ENCODE assay signal across 17 cellular contexts in genomic region chr2:10559825-10560224, GRCh38.
DNase-seq lines count a peak whose midpoint lies in the region; ATAC-seq and TF ChIP-seq lines count a peak whose summit lies in the region.
"Had no signal": no experiment of that assay in that cellular context is flagged by ENCODE, and none has a peak within 500 bp of the region (broad histone marks: within the 10 kb centered on the region; RNA-seq: fewer than 3 reads in every experiment).

No MANE protein-coding gene starts in this region.

- H4K20me1 ChIP-seq in GM23248 (ENCODE audit: insufficient read depth), result no peaks in the 10 kb centered on the region

- WGBS in GM23248 (ENCODE audit: low coverage in 1 of 2, low lambda C conversion rate in 2 of 2, missing lambda C conversion rate in 2 of 2), 2 experiments, result 93 to 95% methylated on average over 7 of the region's 7 CpGs
- WGBS in spleen, 5 donors, result 90 to 98% (median 96%) methylated on average over 7 of the region's 7 CpGs
- 94 to 97% (median 97%) methylated on average over 5 to 7 of the region's 7 CpGs for WGBS in adrenal gland, 4 donors

- H3K27me3 ChIP-seq in GM23248 (replicated peaks; ENCODE audit: insufficient read depth) (no peaks in the 10 kb centered on the region), spleen (replicated peaks in 1 of 7) (peaks cover 0 to 5% (median 0%) of the 10 kb centered on the region in 7 donors), adrenal gland (no peaks in the 10 kb centered on the region)
- H3K27me3 ChIP-seq: BLaER1 treated with 17β-estradiol and CSF1 and Interleukin-3, amounts not matched to agents 10 nM and 100 nM had no signal

- H3K4me2 ChIP-seq in GM23248 (ENCODE audit: unreplicated experiment), result no peak overlapping the region
- H3K4me2 ChIP-seq: BLaER1 treated with 17β-estradiol and CSF1 and Interleukin-3, amounts not matched to agents 10 nM and 100 nM had no signal

- no peak for ATAC-seq in HG03442 (IDR thresholded peaks at IDR 0.05; ENCODE audit: unreplicated experiment)
- ATAC-seq: CD8-positive, alpha-beta T cell had no signal

- H2AFZ ChIP-seq in GM23248, result no peak overlapping the region

- no peaks in the 10 kb centered on the region for H3K79me2 ChIP-seq in GM23248 (ENCODE audit: insufficient read depth)

- no peak for TF ChIP-seq CTCF in chondrocyte (IDR thresholded peaks at IDR 0.05)
- no peak for TF ChIP-seq CTCF in spleen (IDR thresholded peaks at IDR 0.05 in 8 of 11, conservative IDR thresholded peaks at IDR 0.05 in 3 of 11)
- no peak for TF ChIP-seq CTCF in adrenal gland (IDR thresholded peaks at IDR 0.05)

- intact Hi-C loops in spleen (cut with DNase I; ENCODE audit: low total_unique reads) (no loop called here), adrenal gland (cut with DNase I) (no loop called here)

- H3K9me2 ChIP-seq in GM23248 (ENCODE audit: insufficient read depth), result no peaks in the 10 kb centered on the region

- H3K9me3 Mint-ChIP-seq in activated T-cell treated with anti-CD3 and anti-CD28 coated beads, Interleukin-2, amount 50 U/mL, for 24 hours, result no peaks in the 10 kb centered on the region
- H3K9me3 Mint-ChIP-seq in chondrocyte (ENCODE audit: low read depth), result peaks cover 2% of the 10 kb centered on the region
- H3K9me3 Mint-ChIP-seq: CD8-positive, alpha-beta T cell; H9; IgD-negative memory B cell had no signal

- H3K4me1 Mint-ChIP-seq in activated T-cell treated with anti-CD3 and anti-CD28 coated beads, Interleukin-2, amount 50 U/mL, for 24 hours (ENCODE audit: low read depth), result no peaks in the 10 kb centered on the region
- no peaks in the 10 kb centered on the region for H3K4me1 Mint-ChIP-seq in chondrocyte (ENCODE audit: low read depth)
- H3K4me1 Mint-ChIP-seq: B cell had no signal

- H3K36me3 ChIP-seq in GM23248 (ENCODE audit: low read depth) (no peaks in the 10 kb centered on the region), spleen (peaks cover 0 to 22% (median 2%) of the 10 kb centered on the region in 6 donors), adrenal gland (replicated peaks in 1 of 2) (no peaks in the 10 kb centered on the region)

- H3K4me1 ChIP-seq in GM23248 (ENCODE audit: insufficient read depth), result no peaks in the 10 kb centered on the region
- H3K4me1 ChIP-seq in spleen, result no peaks in the 10 kb centered on the region
- H3K4me1 ChIP-seq in adrenal gland (replicated peaks in 1 of 2), result no peaks in the 10 kb centered on the region

- no peaks in the 10 kb centered on the region for H3K27me3 Mint-ChIP-seq in activated T-cell treated with anti-CD3 and anti-CD28 coated beads, Interleukin-2, amount 50 U/mL, for 24 hours
- no peaks in the 10 kb centered on the region for H3K27me3 Mint-ChIP-seq in chondrocyte (ENCODE audit: low read depth)
- H3K27me3 Mint-ChIP-seq: B cell, IgD-negative memory B cell had no signal

- DNase-seq in activated T-cell treated with anti-CD3 and anti-CD28 coated beads, Interleukin-2, amount 50 U/mL, for 24 hours, result peak; percentile 15
- no peak for DNase-seq in activated T-cell treated with anti-CD3 and anti-CD28 coated beads, Interleukin-2, amount 50 U/mL, for 48 hours
- DNase-seq in GM23248 (peak; percentile 30), chondrocyte (ENCODE audit: low spot score) (peak; percentile 55), spleen (peak; percentile 15), adrenal gland (no peak)
- DNase-seq: 8988T; Calu3; CD8-positive, alpha-beta T cell; DMS79 treated with DMSO at 0.1 percent for 48 hours; GF-D8; GOT3; H9 had no signal

- H3K27ac ChIP-seq in GM23248, result no peak overlapping the region
- no peak overlapping the region for H3K27ac ChIP-seq in spleen
- H3K27ac ChIP-seq in adrenal gland, result no peak overlapping the region
- H3K27ac ChIP-seq: BLaER1 treated with 17β-estradiol and CSF1 and Interleukin-3, amounts not matched to agents 10 nM and 100 nM had no signal

- peaks cover 34% of the 10 kb centered on the region for H3K36me3 Mint-ChIP-seq in activated T-cell treated with anti-CD3 and anti-CD28 coated beads, Interleukin-2, amount 50 U/mL, for 24 hours (ENCODE audit: low read depth)
- peaks cover 7% of the 10 kb centered on the region for H3K36me3 Mint-ChIP-seq in chondrocyte (ENCODE audit: low read depth)

- no peak overlapping the region for H3K4me3 Mint-ChIP-seq in activated T-cell treated with anti-CD3 and anti-CD28 coated beads, Interleukin-2, amount 50 U/mL, for 24 hours
- no peak overlapping the region for H3K4me3 Mint-ChIP-seq in chondrocyte (ENCODE audit: unreplicated experiment)
- H3K4me3 Mint-ChIP-seq: B cell; CD8-positive, alpha-beta T cell; H9; IgD-negative memory B cell had no signal

- in situ Hi-C loops in GM23248 (cut with MboI), result no loop called here

- TF ChIP-seq POLR2A in spleen (IDR thresholded peaks at IDR 0.05), result no peak
- TF ChIP-seq POLR2A in adrenal gland (IDR thresholded peaks at IDR 0.05), result no peak

- no peaks in the 10 kb centered on the region for H3F3A ChIP-seq in GM23248 (ENCODE audit: insufficient read depth)

- H3K4me3 ChIP-seq in GM23248 (no peak overlapping the region), spleen (no peak overlapping the region), adrenal gland (no peak overlapping the region)
- H3K4me3 ChIP-seq: BLaER1 treated with 17β-estradiol and CSF1 and Interleukin-3, amounts not matched to agents 10 nM and 100 nM had no signal

- no peak overlapping the region for H3K27ac Mint-ChIP-seq in activated T-cell treated with anti-CD3 and anti-CD28 coated beads, Interleukin-2, amount 50 U/mL, for 24 hours
- no peak overlapping the region for H3K27ac Mint-ChIP-seq in chondrocyte (ENCODE audit: unreplicated experiment)
- H3K27ac Mint-ChIP-seq: B cell; CD8-positive, alpha-beta T cell; IgD-negative memory B cell had no signal

- H3K9me3 ChIP-seq in GM23248 (ENCODE audit: low read depth) (no peaks in the 10 kb centered on the region), spleen (no peaks in the 10 kb centered on the region), adrenal gland (replicated peaks in 1 of 3) (no peaks in the 10 kb centered on the region)

- H3K9ac ChIP-seq in GM23248, result no peak overlapping the region
- H3K9ac ChIP-seq: BLaER1 treated with 17β-estradiol and CSF1 and Interleukin-3, amounts not matched to agents 10 nM and 100 nM had no signal

Comparison
In these comparisons a context has a peak if more than half of its experiments do, and no peak if none do; other contexts are left out.
1. DNase-seq: peak in activated T-cell treated with anti-CD3 and anti-CD28 coated beads, Interleukin-2, amount 50 U/mL, for 24 hours (single experiment), GM23248 (single experiment), chondrocyte (single experiment) and spleen (single experiment); none in activated T-cell treated with anti-CD3 and anti-CD28 coated beads, Interleukin-2, amount 50 U/mL, for 48 hours (0 of 2) and adrenal gland (0 of 7).